ENCODE assay signal across 8 cellular contexts in genomic region chr10:98748298-98748697, GRCh38.
DNase-seq lines count a peak whose midpoint lies in the region; ATAC-seq and TF ChIP-seq lines count a peak whose summit lies in the region.

No MANE protein-coding gene starts in this region.

- H3K36me3 ChIP-seq in BJ (ENCODE audit: control insufficient read depth, insufficient read depth, low read length) (no peaks in the 10 kb centered on the region), GM23248 (ENCODE audit: low read depth) (no peaks in the 10 kb centered on the region), SJCRH30 (no peaks in the 10 kb centered on the region), iPS DF 6.9 (ENCODE audit: control insufficient read depth, insufficient read depth, low read length) (no peaks in the 10 kb centered on the region), lower lobe of right lung (no peaks in the 10 kb centered on the region)

- H3K9me3 ChIP-seq in GM23248 (ENCODE audit: low read depth) (no peaks in the 10 kb centered on the region), SJCRH30 (replicated peaks) (no peaks in the 10 kb centered on the region), iPS DF 6.9 (ENCODE audit: control insufficient read depth, insufficient read depth, low read length) (no peaks in the 10 kb centered on the region), lower lobe of right lung (no peaks in the 10 kb centered on the region)

- no peak overlapping the region for H3K27ac ChIP-seq in GM23248
- H3K27ac ChIP-seq in SJCRH30, result no peak overlapping the region
- no peak overlapping the region for H3K27ac ChIP-seq in iPS DF 6.9 (ENCODE audit: low read length)
- H3K27ac ChIP-seq in lower lobe of right lung, result no peak overlapping the region

- no peaks in the 10 kb centered on the region for H3K79me2 ChIP-seq in GM23248 (ENCODE audit: insufficient read depth)

- H3K4me1 ChIP-seq in GM23248 (ENCODE audit: insufficient read depth) (no peaks in the 10 kb centered on the region), SJCRH30 (no peaks in the 10 kb centered on the region), iPS DF 6.9 (ENCODE audit: control insufficient read depth, insufficient read depth, low read length) (no peaks in the 10 kb centered on the region), lower lobe of right lung (no peaks in the 10 kb centered on the region)

- H3F3A ChIP-seq in GM23248 (ENCODE audit: insufficient read depth), result no peaks in the 10 kb centered on the region

- WGBS in GM23248 (ENCODE audit: low coverage in 1 of 2, low lambda C conversion rate in 2 of 2, missing lambda C conversion rate in 2 of 2), 2 experiments, result 11 to 22% methylated on average over 1 of the region's 1 CpG
- WGBS in iPS DF 6.9 (ENCODE audit: insufficient coverage, insufficient read length), result no CpG with 5 or more reads among the region's 1 CpG

- no peak overlapping the region for H3K9ac ChIP-seq in GM23248

- peak; percentile 55 for TF ChIP-seq CTCF in BJ (IDR thresholded peaks at IDR 0.05; ENCODE audit: insufficient read depth, low read depth, low read length)
- TF ChIP-seq CTCF in lower lobe of right lung (IDR thresholded peaks at IDR 0.05), result no peak

- ATAC-seq in GM21619 (IDR thresholded peaks at IDR 0.05; ENCODE audit: unreplicated experiment) (no peak), lower lobe of right lung (no peak), GM21825 (IDR thresholded peaks at IDR 0.05; ENCODE audit: unreplicated experiment) (no peak)

- DNase-seq in BJ (ENCODE audit: low read depth) (no peak), GM23248 (peak; percentile 57), SJCRH30 (peak; percentile 20 to 69), iPS DF 6.9 (ENCODE audit: low read depth, low spot score) (peak; percentile 25), lower lobe of right lung (no peak), NCI-H226 (no peak)

- CTCF ChIA-PET in BJ (lab: Yijun Ruan, JAX), result interaction anchor here (1.3 to 2.6 kb wide), 2 partner anchors 281 to 293 kb away, joined by 4 to 8 read pairs; no protein-coding TSS in a partner anchor

- no peak overlapping the region for H3K4me2 ChIP-seq in GM23248 (ENCODE audit: unreplicated experiment)

- H3K9me2 ChIP-seq in GM23248 (ENCODE audit: insufficient read depth), result peaks cover 3% of the 10 kb centered on the region; the same call in 1 of the 2 replicates

- no peaks in the 10 kb centered on the region for H3K27me3 ChIP-seq in BJ (ENCODE audit: control insufficient read depth, insufficient read depth, low read length)
- no peaks in the 10 kb centered on the region for H3K27me3 ChIP-seq in GM23248 (replicated peaks; ENCODE audit: insufficient read depth)
- no peaks in the 10 kb centered on the region for H3K27me3 ChIP-seq in SJCRH30
- no peaks in the 10 kb centered on the region for H3K27me3 ChIP-seq in iPS DF 6.9 (ENCODE audit: control insufficient read depth, insufficient read depth, low read length)
- no peaks in the 10 kb centered on the region for H3K27me3 ChIP-seq in lower lobe of right lung (ENCODE audit: low read depth)

- H4K20me1 ChIP-seq in GM23248 (ENCODE audit: insufficient read depth), result no peaks in the 10 kb centered on the region

- intact Hi-C loops in lower lobe of right lung (cut with DNase I), result no loop called here

- POLR2A ChIA-PET in BJ (lab: Charles Lee), result no interaction called here

- in situ Hi-C loops in GM23248 (cut with MboI), result no loop called here

- H2AFZ ChIP-seq in GM23248, result no peak overlapping the region

- H3K4me3 ChIP-seq in BJ (ENCODE audit: low read depth, low read length), result no peak overlapping the region
- H3K4me3 ChIP-seq in GM23248, result no peak overlapping the region
- H3K4me3 ChIP-seq in SJCRH30, result no peak overlapping the region
- H3K4me3 ChIP-seq in iPS DF 6.9 (ENCODE audit: low read length), result no peak overlapping the region
- H3K4me3 ChIP-seq in lower lobe of right lung, result no peak overlapping the region

Comparison
In these comparisons a context has a peak if more than half of its experiments do, and no peak if none do; other contexts are left out.
1. DNase-seq: peak in GM23248 (single experiment), SJCRH30 (2 of 2) and iPS DF 6.9 (single experiment); none in BJ (single experiment), lower lobe of right lung (single experiment) and NCI-H226 (single experiment).